ENCODE assay signal across 17 cellular contexts in genomic region chr3:146966124-146966523, GRCh38.
"Had no signal": no experiment of that assay in that cellular context is flagged by ENCODE, and none has a peak within 500 bp of the region (broad histone marks: within the 10 kb centered on the region; RNA-seq: fewer than 3 reads in every experiment).

No MANE protein-coding gene starts in this region.

- H3K4me1 Mint-ChIP-seq: naive thymus-derived CD8-positive, alpha-beta T cell had no signal

- H3K4me3 Mint-ChIP-seq: naive thymus-derived CD8-positive, alpha-beta T cell had no signal

- H3K27me3 ChIP-seq: heart right ventricle, sigmoid colon, stomach had no signal

- H3K4me3 ChIP-seq: coronary artery, heart right ventricle, mucosa of descending colon, sigmoid colon, skin epidermis, stomach had no signal

- H3K36me3 Mint-ChIP-seq: naive thymus-derived CD8-positive, alpha-beta T cell had no signal

- H3K36me3 ChIP-seq: heart right ventricle, sigmoid colon, stomach had no signal

- H3K27me3 Mint-ChIP-seq: naive thymus-derived CD8-positive, alpha-beta T cell had no signal

- H3K4me1 ChIP-seq: heart right ventricle, stomach had no signal

- H3K27ac ChIP-seq: coronary artery, heart right ventricle, sigmoid colon, stomach had no signal

- H3K27ac Mint-ChIP-seq: naive thymus-derived CD8-positive, alpha-beta T cell had no signal

- DNase-seq: effector CD4-positive, alpha-beta T cell; heart right ventricle; hypothalamus; left colon; mammary epithelial cell; mucosa of descending colon; naive thymus-derived CD8-positive, alpha-beta T cell; posterior cingulate gyrus; sigmoid colon; stimulated activated CD4-positive, alpha-beta T cell treated with anti-CD3 and anti-CD28 coated beads, Interleukin-2, amount 100 ng/mL, for 24 hours; stimulated activated CD4-positive, alpha-beta T cell treated with anti-CD3 and anti-CD28 coated beads, Interleukin-4, amount 100 ng/mL, for 4 hours; stimulated activated naive CD4-positive, alpha-beta T cell; stomach; substantia nigra; trophoblast cell had no signal

- H3K9me3 ChIP-seq: mucosa of descending colon, sigmoid colon, stomach had no signal
